Comparison of ENCODE assay signal across 24 cellular contexts in genomic region chr3:10764314-10765051, GRCh38. TPM values are rescaled to one million over a fixed set of nuclear protein-coding genes. Genes with fewer than 3 reads are reported as not detected.
DNase-seq lines count a peak whose midpoint lies in the region; ATAC-seq and TF ChIP-seq lines count a peak whose summit lies in the region.
"Had no signal": no experiment of that assay in that cellular context is flagged by ENCODE, and none has a peak within 500 bp of the region (broad histone marks: within the 10 kb centered on the region; RNA-seq: fewer than 3 reads in every experiment).

No MANE protein-coding gene starts in this region.

- H3K27ac Mint-ChIP-seq in endothelial cell (ENCODE audit: unreplicated experiment) (no peak overlapping the region), neural crest cell (ENCODE audit: unreplicated experiment) (peak overlapping the region; percentile 79), type B pancreatic cell (no peak overlapping the region)
- H3K27ac Mint-ChIP-seq: activated CD8-positive, alpha-beta T cell treated with anti-CD3 and anti-CD28 coated beads for 36 hours; activated T-cell treated with anti-CD3 and anti-CD28 coated beads, Interleukin-2, amount 50 U/mL, for 72 hours; naive thymus-derived CD4-positive, alpha-beta T cell; stimulated activated naive B cell treated with anti-CD40 and anti-IgM and Interleukin-4, amounts not matched to agents 10 μg/mL and 1 μg/mL and 100 μg/mL, for 72 hours had no signal

- DNase-seq in endothelial cell (ENCODE audit: low spot score) (peak; percentile 19), neural crest cell (ENCODE audit: low read depth, low spot score) (peak; percentile 46), type B pancreatic cell (ENCODE audit: extremely low spot score, unreplicated experiment) (peak; percentile 60), EL (no peak), MV-4-11 (lab: John Stamatoyannopoulos, UW) (no peak)
- DNase-seq: activated CD8-positive, alpha-beta T cell treated with anti-CD3 and anti-CD28 coated beads for 36 hours; activated naive CD4-positive, alpha-beta T cell treated with anti-CD3 and anti-CD28 coated beads, Interleukin-2, amount 50 U/mL, for 16 hours; activated T-cell treated with anti-CD3 and anti-CD28 coated beads, Interleukin-2, amount 50 U/mL, for 72 hours; AML-193; COR-L47; DND-41; naive thymus-derived CD4-positive, alpha-beta T cell; NCI-H2171; NCI-H526; stimulated activated CD4-positive, alpha-beta T cell treated with anti-CD3 and anti-CD28 coated beads, Interleukin-1b, Interleukin-23, amount 100 ng/mL, for 48 hours; stimulated activated naive B cell treated with anti-CD40 and anti-IgM and Interleukin-4, amounts not matched to agents 10 μg/mL and 1 μg/mL and 100 μg/mL, for 72 hours had no signal

- no peak for TF ChIP-seq CTCF in endothelial cell (IDR thresholded peaks at IDR 0.05; ENCODE audit: unreplicated experiment)
- TF ChIP-seq CTCF in neural crest cell (conservative IDR thresholded peaks at IDR 0.05): no peak
- no peak for TF ChIP-seq CTCF in type B pancreatic cell (conservative IDR thresholded peaks at IDR 0.05)

- H3K4me1 Mint-ChIP-seq in endothelial cell (ENCODE audit: unreplicated experiment) (no peaks in the 10 kb centered on the region), neural crest cell (peaks cover 9% of the 10 kb centered on the region), type B pancreatic cell (ENCODE audit: unreplicated experiment) (peaks cover 4% of the 10 kb centered on the region)
- H3K4me1 Mint-ChIP-seq: naive thymus-derived CD4-positive, alpha-beta T cell; stimulated activated naive B cell treated with anti-CD40 and anti-IgM and Interleukin-4, amounts not matched to agents 10 μg/mL and 1 μg/mL and 100 μg/mL, for 72 hours had no signal

- H3K9me3 Mint-ChIP-seq in endothelial cell (ENCODE audit: unreplicated experiment): no peaks in the 10 kb centered on the region
- H3K9me3 Mint-ChIP-seq in neural crest cell: no peaks in the 10 kb centered on the region
- no peaks in the 10 kb centered on the region for H3K9me3 Mint-ChIP-seq in type B pancreatic cell
- H3K9me3 Mint-ChIP-seq: activated CD8-positive, alpha-beta T cell treated with anti-CD3 and anti-CD28 coated beads for 36 hours; activated T-cell treated with anti-CD3 and anti-CD28 coated beads, Interleukin-2, amount 50 U/mL, for 72 hours; naive thymus-derived CD4-positive, alpha-beta T cell; stimulated activated naive B cell treated with anti-CD40 and anti-IgM and Interleukin-4, amounts not matched to agents 10 μg/mL and 1 μg/mL and 100 μg/mL, for 72 hours had no signal

- H3K36me3 Mint-ChIP-seq in endothelial cell (ENCODE audit: low read depth, unreplicated experiment) (no peaks in the 10 kb centered on the region), neural crest cell (ENCODE audit: low read depth) (no peaks in the 10 kb centered on the region), type B pancreatic cell (no peaks in the 10 kb centered on the region)
- H3K36me3 Mint-ChIP-seq: naive thymus-derived CD4-positive, alpha-beta T cell; stimulated activated naive B cell treated with anti-CD40 and anti-IgM and Interleukin-4, amounts not matched to agents 10 μg/mL and 1 μg/mL and 100 μg/mL, for 72 hours had no signal

- ATAC-seq in SK-N-SH treated with all-trans-retinoic acid at 6 μM for 48 hours: no peak
- ATAC-seq: activated CD8-positive, alpha-beta T cell treated with anti-CD3 and anti-CD28 coated beads for 36 hours; activated T-cell treated with anti-CD3 and anti-CD28 coated beads, Interleukin-2, amount 50 U/mL, for 72 hours; naive thymus-derived CD4-positive, alpha-beta T cell; stimulated activated naive B cell treated with anti-CD40 and anti-IgM and Interleukin-4, amounts not matched to agents 10 μg/mL and 1 μg/mL and 100 μg/mL, for 72 hours had no signal

- H3K27me3 Mint-ChIP-seq in endothelial cell (ENCODE audit: unreplicated experiment) (peaks cover 1% of the 10 kb centered on the region), neural crest cell (ENCODE audit: low read depth) (peaks cover 16% of the 10 kb centered on the region), type B pancreatic cell (peaks cover 43% of the 10 kb centered on the region)

- peak overlapping the region; percentile 87 for H3K27ac ChIP-seq in angular gyrus (ENCODE audit: low read depth, low read length)
- H3K27ac ChIP-seq: hepatocyte, prostate gland, tibial nerve had no signal

- H3K4me3 Mint-ChIP-seq in endothelial cell (ENCODE audit: unreplicated experiment) (no peak overlapping the region), neural crest cell (no peak overlapping the region), type B pancreatic cell (no peak overlapping the region)
- H3K4me3 Mint-ChIP-seq: activated CD8-positive, alpha-beta T cell treated with anti-CD3 and anti-CD28 coated beads for 36 hours; activated T-cell treated with anti-CD3 and anti-CD28 coated beads, Interleukin-2, amount 50 U/mL, for 72 hours; naive thymus-derived CD4-positive, alpha-beta T cell; stimulated activated naive B cell treated with anti-CD40 and anti-IgM and Interleukin-4, amounts not matched to agents 10 μg/mL and 1 μg/mL and 100 μg/mL, for 72 hours had no signal

TF ChIP-seq in SK-N-SH treated with all-trans-retinoic acid at 6 μM for 48 hours, 23 proteins besides CTCF, POLR2A, EP300 and RAD21:
- TF ChIP-seq BACH2 (CRISPR knock-in tag; IDR thresholded peaks at IDR 0.05; ENCODE audit: borderline replicate concordance) (no peak), OSR1 (CRISPR knock-in tag; IDR thresholded peaks at IDR 0.05) (no peak), TOX (CRISPR knock-in tag; IDR thresholded peaks at IDR 0.05; ENCODE audit: borderline replicate concordance) (no peak), CSDC2 (CRISPR knock-in tag; IDR thresholded peaks at IDR 0.05) (no peak), CSRNP3 (CRISPR knock-in tag; IDR thresholded peaks at IDR 0.05) (no peak), SNAI2 (CRISPR knock-in tag; IDR thresholded peaks at IDR 0.05) (no peak), ZNF8 (CRISPR knock-in tag; IDR thresholded peaks at IDR 0.05) (no peak), ZFP3 (CRISPR knock-in tag; IDR thresholded peaks at IDR 0.05) (no peak), ZNF70 (CRISPR knock-in tag; IDR thresholded peaks at IDR 0.05) (no peak), ZFP30 (CRISPR knock-in tag; IDR thresholded peaks at IDR 0.05) (no peak), TSHZ2 (CRISPR knock-in tag; IDR thresholded peaks at IDR 0.05) (no peak), CREB5 (CRISPR knock-in tag; IDR thresholded peaks at IDR 0.05; ENCODE audit: low read depth) (no peak), ESRRG (CRISPR knock-in tag; IDR thresholded peaks at IDR 0.05) (no peak), ZC3H10 (CRISPR knock-in tag; IDR thresholded peaks at IDR 0.05) (no peak), ARNTL (CRISPR knock-in tag; IDR thresholded peaks at IDR 0.05; ENCODE audit: borderline replicate concordance, low read depth) (no peak), ISL1 (CRISPR knock-in tag; IDR thresholded peaks at IDR 0.05) (no peak), PPARA (CRISPR knock-in tag; IDR thresholded peaks at IDR 0.05; ENCODE audit: borderline replicate concordance) (no peak), ZNF565 (CRISPR knock-in tag; conservative IDR thresholded peaks at IDR 0.05; ENCODE audit: low read depth) (no peak)

RNA-seq across cellular contexts. Expression of gene SLC6A11, which starts 51.5 kb away (rescaled TPM):
- total RNA-seq in endothelial cell (ENCODE audit: unreplicated experiment) (0.15 TPM), neural crest cell (2.1 and 2.6 TPM in 2 replicates), type B pancreatic cell (ENCODE audit: low replicate concordance) (3.0 and 7.3 TPM in 2 replicates)
- total RNA-seq: activated CD8-positive, alpha-beta T cell treated with anti-CD3 and anti-CD28 coated beads for 36 hours; activated T-cell treated with anti-CD3 and anti-CD28 coated beads, Interleukin-2, amount 50 U/mL, for 72 hours; lung microvascular endothelial cell; M059J; naive thymus-derived CD4-positive, alpha-beta T cell; skeletal muscle tissue had no signal

Comparison
In these comparisons a context has a peak if more than half of its experiments do, and no peak if none do; other contexts are left out.
1. DNase-seq: peak in endothelial cell (single experiment), neural crest cell (single experiment) and type B pancreatic cell (single experiment); none in EL (single experiment) and MV-4-11 (single experiment).